Comparison of ENCODE assay signal across 19 cellular contexts in genomic region chr1:15771836-15772516, GRCh38. TPM values are rescaled to one million over a fixed set of nuclear protein-coding genes. Genes with fewer than 3 reads are reported as not detected.
"Had no signal": no experiment of that assay in that cellular context is flagged by ENCODE, and none has a peak within 500 bp of the region (broad histone marks: within the 10 kb centered on the region; RNA-seq: fewer than 3 reads in every experiment).

No MANE protein-coding gene starts in this region.

- ATAC-seq: activated CD8-positive, alpha-beta memory T cell treated with anti-CD3 and anti-CD28 coated beads, Interleukin-2, amount 10 ng/mL, durations not matched to agents 7 days and 5 days; body of pancreas; pancreas; stimulated activated effector memory CD8-positive, alpha-beta T cell treated with anti-CD3 and anti-CD28 coated beads, Interleukin-12 subunit alpha, Interleukin-12 subunit beta, amount 100 ng/mL, for 72 hours had no signal

- H3K4me3 ChIP-seq: body of pancreas, pancreas had no signal

- H3K36me3 Mint-ChIP-seq: activated CD4-positive, alpha-beta memory T cell treated with anti-CD3 and anti-CD28 coated beads for 36 hours; activated CD8-positive, alpha-beta memory T cell treated with anti-CD3 and anti-CD28 coated beads, Interleukin-2, amount 10 ng/mL, durations not matched to agents 7 days and 5 days; activated naive CD4-positive, alpha-beta T cell treated with anti-CD3 and anti-CD28 coated beads, Interleukin-2, amount 10 ng/mL, durations not matched to agents 7 days and 5 days; stimulated activated effector memory CD8-positive, alpha-beta T cell treated with anti-CD3 and anti-CD28 coated beads, Interleukin-12 subunit alpha, Interleukin-12 subunit beta, amount 100 ng/mL, for 72 hours had no signal

- H3K9me3 Mint-ChIP-seq: activated CD4-positive, alpha-beta memory T cell treated with anti-CD3 and anti-CD28 coated beads for 36 hours; activated naive CD4-positive, alpha-beta T cell treated with anti-CD3 and anti-CD28 coated beads, Interleukin-2, amount 10 ng/mL, durations not matched to agents 7 days and 5 days; activated T-helper 2 cell treated with anti-CD3 and anti-CD28 coated beads, Interferon-gamma antibody, Interleukin-2, Interleukin-4, amounts not matched to agents 10 μg/mL and 5 μg/mL and 100 μg/mL, durations not matched to agents 14 hours and 24 hours and 36 hours; neural crest cell; stimulated activated effector memory CD8-positive, alpha-beta T cell treated with anti-CD3 and anti-CD28 coated beads, Interleukin-12 subunit alpha, Interleukin-12 subunit beta, amount 100 ng/mL, for 72 hours had no signal

- DNase-seq: activated CD4-positive, alpha-beta memory T cell treated with anti-CD3 and anti-CD28 coated beads for 36 hours; activated CD8-positive, alpha-beta memory T cell treated with anti-CD3 and anti-CD28 coated beads, Interleukin-2, amount 10 ng/mL, durations not matched to agents 7 days and 5 days; activated naive CD4-positive, alpha-beta T cell treated with anti-CD3 and anti-CD28 coated beads, Interleukin-2, amount 10 ng/mL, durations not matched to agents 7 days and 5 days; activated T-cell treated with anti-CD3 and anti-CD28 coated beads, Interleukin-2, amount 50 U/mL, for 1 hour; body of pancreas; effector CD8-positive, alpha-beta T cell; foreskin melanocyte; head of caudate nucleus; mesendoderm; pancreas; T-helper 1 cell; T1000 had no signal

- H3K4me1 ChIP-seq: body of pancreas, pancreas had no signal

- H3K9me3 ChIP-seq: body of pancreas, pancreas had no signal

- H3K27ac ChIP-seq: body of pancreas, pancreas, VCaP had no signal

- H3K4me3 Mint-ChIP-seq: activated CD4-positive, alpha-beta memory T cell treated with anti-CD3 and anti-CD28 coated beads for 36 hours; activated CD8-positive, alpha-beta memory T cell treated with anti-CD3 and anti-CD28 coated beads, Interleukin-2, amount 10 ng/mL, durations not matched to agents 7 days and 5 days; activated naive CD4-positive, alpha-beta T cell treated with anti-CD3 and anti-CD28 coated beads, Interleukin-2, amount 10 ng/mL, durations not matched to agents 7 days and 5 days; neural crest cell; stimulated activated effector memory CD8-positive, alpha-beta T cell treated with anti-CD3 and anti-CD28 coated beads, Interleukin-12 subunit alpha, Interleukin-12 subunit beta, amount 100 ng/mL, for 72 hours had no signal

- H3K27me3 ChIP-seq: body of pancreas, pancreas had no signal

- H3K4me1 Mint-ChIP-seq: activated CD8-positive, alpha-beta memory T cell treated with anti-CD3 and anti-CD28 coated beads, Interleukin-2, amount 10 ng/mL, durations not matched to agents 7 days and 5 days; activated naive CD4-positive, alpha-beta T cell treated with anti-CD3 and anti-CD28 coated beads, Interleukin-2, amount 10 ng/mL, durations not matched to agents 7 days and 5 days; neural crest cell; stimulated activated effector memory CD8-positive, alpha-beta T cell treated with anti-CD3 and anti-CD28 coated beads, Interleukin-12 subunit alpha, Interleukin-12 subunit beta, amount 100 ng/mL, for 72 hours had no signal

- H3K27ac Mint-ChIP-seq: activated CD4-positive, alpha-beta memory T cell treated with anti-CD3 and anti-CD28 coated beads for 36 hours; activated CD8-positive, alpha-beta memory T cell treated with anti-CD3 and anti-CD28 coated beads, Interleukin-2, amount 10 ng/mL, durations not matched to agents 7 days and 5 days; activated naive CD4-positive, alpha-beta T cell treated with anti-CD3 and anti-CD28 coated beads, Interleukin-2, amount 10 ng/mL, durations not matched to agents 7 days and 5 days; activated T-helper 2 cell treated with anti-CD3 and anti-CD28 coated beads, Interferon-gamma antibody, Interleukin-2, Interleukin-4, amounts not matched to agents 10 μg/mL and 5 μg/mL and 100 μg/mL, durations not matched to agents 14 hours and 24 hours and 36 hours; stimulated activated effector memory CD8-positive, alpha-beta T cell treated with anti-CD3 and anti-CD28 coated beads, Interleukin-12 subunit alpha, Interleukin-12 subunit beta, amount 100 ng/mL, for 72 hours had no signal

RNA-seq across cellular contexts. Expression of gene FBLIM1, which starts 13.4 kb away (rescaled TPM):
- total RNA-seq: activated CD8-positive, alpha-beta memory T cell treated with anti-CD3 and anti-CD28 coated beads, Interleukin-2, amount 10 ng/mL, durations not matched to agents 7 days and 5 days; activated T-helper 2 cell treated with anti-CD3 and anti-CD28 coated beads, Interferon-gamma antibody, Interleukin-2, Interleukin-4, amounts not matched to agents 10 μg/mL and 5 μg/mL and 100 μg/mL, durations not matched to agents 14 hours and 24 hours and 36 hours had no signal

RNA-seq across cellular contexts. Expression of gene TMEM82, which starts 29.7 kb away (rescaled TPM):
- total RNA-seq: activated CD4-positive, alpha-beta memory T cell treated with anti-CD3 and anti-CD28 coated beads for 36 hours; activated CD8-positive, alpha-beta memory T cell treated with anti-CD3 and anti-CD28 coated beads, Interleukin-2, amount 10 ng/mL, durations not matched to agents 7 days and 5 days; activated T-helper 2 cell treated with anti-CD3 and anti-CD28 coated beads, Interferon-gamma antibody, Interleukin-2, Interleukin-4, amounts not matched to agents 10 μg/mL and 5 μg/mL and 100 μg/mL, durations not matched to agents 14 hours and 24 hours and 36 hours; body of pancreas; lower leg skin; neural crest cell; pancreas; renal cortical epithelial cell had no signal
- polyA plus RNA-seq: pancreas, thymus had no signal
